Comparison of ENCODE assay signal across 20 cellular contexts in the genomic region with DNA sequence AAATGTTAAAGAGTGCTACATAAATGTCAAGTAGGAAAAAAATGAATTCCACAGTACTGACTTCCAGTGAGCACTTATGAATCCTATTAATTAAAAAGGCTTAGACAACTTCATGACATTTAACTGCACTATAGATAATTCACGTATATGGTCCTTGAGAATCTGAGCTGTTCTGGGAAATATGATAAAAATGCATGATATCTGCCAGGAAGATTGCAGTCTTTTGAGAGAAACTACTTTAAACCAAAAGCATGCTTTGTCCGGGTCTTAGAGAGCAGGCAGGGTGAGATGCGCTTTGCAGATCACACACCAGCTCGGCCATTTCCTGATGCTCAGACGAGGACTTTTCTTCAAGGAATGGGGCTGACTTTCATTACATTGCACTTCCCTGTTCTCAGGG. TPM values are rescaled to one million over a fixed set of nuclear protein-coding genes. Genes with fewer than 3 reads are reported as not detected.
DNase-seq lines count a peak whose midpoint lies in the region; ATAC-seq and TF ChIP-seq lines count a peak whose summit lies in the region.
"Had no signal": no experiment of that assay in that cellular context is flagged by ENCODE, and none has a peak within 500 bp of the region (broad histone marks: within the 10 kb centered on the region; RNA-seq: fewer than 3 reads in every experiment).

No MANE protein-coding gene starts in this region.

- H4K20me1 ChIP-seq in IMR-90 (ENCODE audit: insufficient read depth, low read length): no peaks in the 10 kb centered on the region

- H2AK5ac ChIP-seq in IMR-90 (ENCODE audit: low read depth, low read length): no peak overlapping the region

- peak overlapping the region; percentile 59 for H2AK9ac ChIP-seq in IMR-90 (replicated peaks; ENCODE audit: low read depth, low read length, poor library complexity)

- peak overlapping the region; percentile 56 for H3K18ac ChIP-seq in IMR-90 (ENCODE audit: low read depth, low read length)

- peak overlapping the region; percentile 49; the same call in 1 of the 2 replicates for H3K23ac ChIP-seq in IMR-90 (ENCODE audit: low read depth, low read length)

- H3K27me3 ChIP-seq in ACC112 (ENCODE audit: insufficient read depth, low read length) (peaks cover 19% of the 10 kb centered on the region), IMR-90 (ENCODE audit: control insufficient read depth, insufficient read depth, low read length) (no peaks in the 10 kb centered on the region)

- no peaks in the 10 kb centered on the region for H3K9me1 ChIP-seq in IMR-90 (ENCODE audit: insufficient read depth, low read length)

- no peaks in the 10 kb centered on the region for H3K27me3 Mint-ChIP-seq in chondrocyte (ENCODE audit: low read depth)
- H3K27me3 Mint-ChIP-seq: CD4-positive, alpha-beta T cell had no signal

- BruUV-seq in IMR-90 (replicated peaks; lab: Mats Ljungman, UMichigan): no TSS peak

- H2BK15ac ChIP-seq in IMR-90 (ENCODE audit: low read depth, low read length): peak overlapping the region; percentile 15; the same call in 2 of the 3 replicates

- H3K56ac ChIP-seq in IMR-90 (ENCODE audit: extremely low read depth, insufficient read depth, low read length): no peak overlapping the region

- intact Hi-C loops in IMR-90 (cut with micrococcal nuclease): no loop called here

- H3K36me3 ChIP-seq in ACC112 (ENCODE audit: insufficient read depth, low read length) (no peaks in the 10 kb centered on the region), IMR-90 (ENCODE audit: control insufficient read depth, insufficient read depth, low read length) (no peaks in the 10 kb centered on the region)

- H3K14ac ChIP-seq in IMR-90 (replicated peaks; ENCODE audit: low read depth, low read length): peak overlapping the region; percentile 38

- H3K79me2 ChIP-seq in ACC112 (ENCODE audit: control insufficient read depth, insufficient read depth, low read length, unreplicated experiment): no peaks in the 10 kb centered on the region

- H3K79me1 ChIP-seq in IMR-90 (ENCODE audit: low read depth in 1 of 2, low read length in 2 of 2): no peaks in the 10 kb centered on the region

- ATAC-seq in IMR-90 (ENCODE audit: low read depth): peak; percentile 77
- ATAC-seq: effector memory CD8-positive, alpha-beta T cell; PC-3 had no signal

- H4K8ac ChIP-seq in IMR-90 (ENCODE audit: low read depth in 2 of 2, low read length in 2 of 2): peak overlapping the region; percentile 17 to 89; a peak in 3 of 4 replicates

- peak overlapping the region; percentile 69 for H3K9ac ChIP-seq in IMR-90 (ENCODE audit: low read depth, low read length)

- peaks cover 32% of the 10 kb centered on the region for H3K4me1 Mint-ChIP-seq in chondrocyte (ENCODE audit: low read depth)

- H2BK120ac ChIP-seq in IMR-90 (ENCODE audit: low read depth, low read length): peak overlapping the region; percentile 60; the same call in 1 of the 2 replicates

- H3K36me3 Mint-ChIP-seq in chondrocyte (ENCODE audit: low read depth): no peaks in the 10 kb centered on the region

- H3K4me1 ChIP-seq in ACC112 (ENCODE audit: control insufficient read depth, insufficient read depth, low read length, unreplicated experiment): peaks cover 20% of the 10 kb centered on the region
- peaks cover 11% of the 10 kb centered on the region for H3K4me1 ChIP-seq in IMR-90 (ENCODE audit: control insufficient read depth, insufficient read depth, low read length)

- peaks cover 5% of the 10 kb centered on the region for H3K9me3 Mint-ChIP-seq in chondrocyte (ENCODE audit: low read depth)
- H3K9me3 Mint-ChIP-seq: CD4-positive, alpha-beta T cell; effector memory CD8-positive, alpha-beta T cell had no signal

- H4K91ac ChIP-seq in IMR-90 (ENCODE audit: insufficient read depth, low read depth, low read length): peak overlapping the region; percentile 72

- peak overlapping the region; percentile 8 for H3K4me3 Mint-ChIP-seq in chondrocyte (ENCODE audit: unreplicated experiment)
- H3K4me3 Mint-ChIP-seq: CD4-positive, alpha-beta T cell; effector memory CD8-positive, alpha-beta T cell had no signal

- in situ Hi-C loops in IMR-90 (cut with MboI; ENCODE audit: low sequenced_read_pairs): no loop called here

- TF ChIP-seq RAD21 in IMR-90 (IDR thresholded peaks at IDR 0.05; ENCODE audit: low read length): no peak

- CTCF ChIA-PET in IMR-90 (lab: Yijun Ruan, JAX): no interaction called here

- no CpG with 5 or more reads among the region's 5 CpGs for WGBS in IMR-90 (ENCODE audit: extremely low coverage in 2 of 2, insufficient read length in 1 of 2), 2 experiments

- no peak overlapping the region for H3K27ac ChIP-seq in ACC112 (ENCODE audit: low read depth, low read length)
- H3K27ac ChIP-seq in IMR-90 (ENCODE audit: insufficient read depth, low read length): peak overlapping the region; percentile 50; the same call in 1 of the 2 replicates
- H3K27ac ChIP-seq: VCaP had no signal

- H2BK20ac ChIP-seq in IMR-90 (ENCODE audit: low read depth, low read length): peak overlapping the region; percentile 81; the same call in 1 of the 2 replicates

- no peaks in the 10 kb centered on the region for H3K9me3 ChIP-seq in IMR-90 (ENCODE audit: control insufficient read depth, insufficient read depth, low read length)

- peak overlapping the region; percentile 40 for H2AFZ ChIP-seq in ACC112 (ENCODE audit: low read length, unreplicated experiment)
- peak overlapping the region; percentile 67 for H2AFZ ChIP-seq in IMR-90 (replicated peaks; ENCODE audit: low read length, poor library complexity)

- TF ChIP-seq CTCF in IMR-90 (conservative IDR thresholded peaks at IDR 0.05; ENCODE audit: low read depth, low read length): no peak
- no peak for TF ChIP-seq CTCF in chondrocyte (IDR thresholded peaks at IDR 0.05)

- DNase-seq in IMR-90 (peak; percentile 61), chondrocyte (ENCODE audit: low spot score) (no peak), iris pigment epithelial cell (ENCODE audit: low read depth) (peak; percentile 72), cerebellar cortex (ENCODE audit: low spot score) (no peak)
- DNase-seq in activated naive CD4-positive, alpha-beta T cell treated with Interleukin-2 at 50 U/mL for 16 hours: no peak
- no peak for DNase-seq in activated effector memory CD4-positive, alpha-beta T cell treated with Interleukin-2 at 50 U/mL for 16 hours
- DNase-seq in activated CD8-positive, alpha-beta memory T cell treated with anti-CD3 and anti-CD28 coated beads for 24 hours: no peak
- DNase-seq: activated gamma-delta T cell treated with Interleukin-2 at 50 U/mL for 16 hours; CD4-positive, alpha-beta T cell; DMS 273 treated with DMSO at 0.1 percent for 48 hours; effector memory CD8-positive, alpha-beta T cell; hippocampal formation; NCI-H187; NCI-H226; NCI-H82; PC-3; SIG-M5; stimulated activated CD8-positive, alpha-beta memory T cell treated with anti-CD3 and anti-CD28 coated beads, Interleukin-4, amount 100 ng/mL, for 48 hours had no signal

- peak overlapping the region; percentile 78 for H4K5ac ChIP-seq in IMR-90 (ENCODE audit: low read depth, low read length)

- dilution Hi-C loops in IMR-90 (cut with HindIII; ENCODE audit: low sequenced_read_pairs, unreplicated experiment): no loop called here

- H3K27ac Mint-ChIP-seq in chondrocyte (ENCODE audit: unreplicated experiment): peak overlapping the region; percentile 3
- H3K27ac Mint-ChIP-seq: CD4-positive, alpha-beta T cell; effector memory CD8-positive, alpha-beta T cell had no signal

- H3K4me2 ChIP-seq in IMR-90 (ENCODE audit: low read depth, low read length): peak overlapping the region; percentile 81

- H3K4ac ChIP-seq in IMR-90 (ENCODE audit: low read depth, low read length): peak overlapping the region; percentile 52

- POLR2A ChIA-PET in IMR-90 (lab: Charles Lee; ENCODE audit: unreplicated experiment): interaction anchor here (0.6 kb wide), 1 partner anchor 34 kb away, joined by 3 read pairs; no protein-coding TSS in a partner anchor

- peak overlapping the region; percentile 50 for H3K4me3 ChIP-seq in ACC112 (ENCODE audit: low read depth, low read length)
- H3K4me3 ChIP-seq in IMR-90 (ENCODE audit: insufficient read depth, low read depth, low read length): no peak overlapping the region

- H2BK5ac ChIP-seq in IMR-90 (ENCODE audit: low read depth, low read length, poor library complexity, severe bottlenecking): peak overlapping the region; percentile 70

- no peak for TF ChIP-seq POLR2A in IMR-90 (IDR thresholded peaks at IDR 0.05; ENCODE audit: low read depth, low read length)

TF ChIP-seq in IMR-90, 13 proteins besides CTCF, POLR2A, EP300 and RAD21 (continues in another document):
- TF ChIP-seq NFE2L2 (IDR thresholded peaks at IDR 0.05; ENCODE audit: low read depth, low read length) (no peak), BHLHE40 (IDR thresholded peaks at IDR 0.05; ENCODE audit: low read depth, low read length) (no peak), MAZ (IDR thresholded peaks at IDR 0.05; ENCODE audit: borderline replicate concordance, low read depth, low read length) (no peak), MAFK (IDR thresholded peaks at IDR 0.05; ENCODE audit: low read depth, low read length) (no peak)
- TF ChIP-seq, protein P1, sequence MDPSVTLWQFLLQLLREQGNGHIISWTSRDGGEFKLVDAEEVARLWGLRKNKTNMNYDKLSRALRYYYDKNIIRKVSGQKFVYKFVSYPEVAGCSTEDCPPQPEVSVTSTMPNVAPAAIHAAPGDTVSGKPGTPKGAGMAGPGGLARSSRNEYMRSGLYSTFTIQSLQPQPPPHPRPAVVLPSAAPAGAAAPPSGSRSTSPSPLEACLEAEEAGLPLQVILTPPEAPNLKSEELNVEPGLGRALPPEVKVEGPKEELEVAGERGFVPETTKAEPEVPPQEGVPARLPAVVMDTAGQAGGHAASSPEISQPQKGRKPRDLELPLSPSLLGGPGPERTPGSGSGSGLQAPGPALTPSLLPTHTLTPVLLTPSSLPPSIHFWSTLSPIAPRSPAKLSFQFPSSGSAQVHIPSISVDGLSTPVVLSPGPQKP (IDR thresholded peaks at IDR 0.05; ENCODE audit: borderline replicate concordance, low read depth, low read length): no peak
- TF ChIP-seq, protein P2, sequence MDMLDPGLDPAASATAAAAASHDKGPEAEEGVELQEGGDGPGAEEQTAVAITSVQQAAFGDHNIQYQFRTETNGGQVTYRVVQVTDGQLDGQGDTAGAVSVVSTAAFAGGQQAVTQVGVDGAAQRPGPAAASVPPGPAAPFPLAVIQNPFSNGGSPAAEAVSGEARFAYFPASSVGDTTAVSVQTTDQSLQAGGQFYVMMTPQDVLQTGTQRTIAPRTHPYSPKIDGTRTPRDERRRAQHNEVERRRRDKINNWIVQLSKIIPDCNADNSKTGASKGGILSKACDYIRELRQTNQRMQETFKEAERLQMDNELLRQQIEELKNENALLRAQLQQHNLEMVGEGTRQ (IDR thresholded peaks at IDR 0.05; ENCODE audit: low read depth, low read length): no peak

RNA-seq across cellular contexts. Expression of a gene that starts 42.6 kb away (rescaled TPM):
- total RNA-seq in IMR-90 (2012; rRNA removed): 0.18 and 0.28 TPM in 2 replicates
- 0.03 and 0.11 TPM in 2 replicates for polyA plus RNA-seq in IMR-90 (2012; rRNA removed)
- 0.02 TPM in 1 of 2 replicates, not detected in the other for polyA plus RNA-seq in IMR-90 (2012; cell fraction: cytosol; rRNA removed)
- 0.05 and 0.07 TPM in 2 replicates for polyA plus RNA-seq in IMR-90 (2012; cell fraction: nucleus; rRNA removed; ENCODE audit: low replicate concordance)
- total RNA-seq in chondrocyte: 0.90 to 1.3 TPM (median 0.95 TPM) in 3 replicates

RNA-seq across cellular contexts. Expression of a gene that starts 54.5 kb away (rescaled TPM):
- not detected in 2 replicates for total RNA-seq in IMR-90 (2012; rRNA removed)
- polyA plus RNA-seq in IMR-90 (2012; rRNA removed): not detected in 2 replicates
- polyA plus RNA-seq in IMR-90 (2012; cell fraction: cytosol; rRNA removed): not detected in 2 replicates
- not detected in 2 replicates for polyA plus RNA-seq in IMR-90 (2012; cell fraction: nucleus; rRNA removed; ENCODE audit: low replicate concordance)
- 0.12 to 0.22 TPM in 2 of 3 replicates, not detected in the other for total RNA-seq in chondrocyte

Comparison
In these comparisons a context has a peak if more than half of its experiments do, and no peak if none do; other contexts are left out.
1. DNase-seq: peak in IMR-90 (single experiment) and iris pigment epithelial cell (single experiment); none in chondrocyte (single experiment), activated naive CD4-positive, alpha-beta T cell treated with Interleukin-2 at 50 U/mL for 16 hours (single experiment), activated effector memory CD4-positive, alpha-beta T cell treated with Interleukin-2 at 50 U/mL for 16 hours (single experiment), cerebellar cortex (single experiment) and activated CD8-positive, alpha-beta memory T cell treated with anti-CD3 and anti-CD28 coated beads for 24 hours (single experiment).